In the genomic region with DNA sequence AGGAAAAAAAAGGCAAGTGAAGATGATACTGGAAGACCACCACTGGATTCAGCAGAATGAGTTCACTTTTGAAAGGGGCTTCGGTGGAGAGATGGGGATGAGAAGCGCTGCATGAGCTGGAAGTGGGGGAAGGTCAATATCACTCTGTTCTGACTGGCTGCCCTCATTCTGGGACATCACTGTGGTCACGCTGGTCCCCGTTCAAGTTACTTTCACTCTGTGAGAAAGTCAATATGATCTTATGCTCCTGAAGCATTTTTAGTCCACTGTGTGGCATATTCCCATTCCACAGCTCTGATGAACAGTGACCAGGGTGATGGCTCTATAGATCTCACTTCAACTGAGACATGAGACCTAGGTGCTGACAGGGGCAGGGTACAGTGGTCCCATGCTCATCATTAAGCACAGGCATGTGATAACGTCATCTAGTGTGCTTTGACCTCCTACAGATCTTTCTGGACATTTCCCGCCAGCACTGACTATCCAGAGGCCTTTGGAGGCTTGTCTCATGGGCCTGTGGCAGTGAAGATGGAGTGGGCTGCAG, we compare ENCODE assay signal across 13 cellular contexts. TPM values are rescaled to one million over a fixed set of nuclear protein-coding genes. Genes with fewer than 3 reads are reported as not detected.
DNase-seq lines count a peak whose midpoint lies in the region; ATAC-seq lines count a peak whose summit lies in the region.
"Had no signal": no experiment of that assay in that cellular context is flagged by ENCODE, and none has a peak within 500 bp of the region (broad histone marks: within the 10 kb centered on the region; RNA-seq: fewer than 3 reads in every experiment).

No MANE protein-coding gene starts in this region.

- H3K36me3 Mint-ChIP-seq in naive B cell: peaks cover 38 to 56% of the 10 kb centered on the region in 2 donors

- no peaks in the 10 kb centered on the region for H3K9me3 Mint-ChIP-seq in naive B cell

- H3K4me3 Mint-ChIP-seq in naive B cell: peak overlapping the region in 3 of 8 donors; percentile 34 to 51 (median 41)

- peak; percentile 22 for ATAC-seq in GM18861 (IDR thresholded peaks at IDR 0.05; ENCODE audit: unreplicated experiment)
- ATAC-seq in GM21619 (IDR thresholded peaks at IDR 0.05; ENCODE audit: unreplicated experiment): peak; percentile 19
- peak; percentile 8 for ATAC-seq in HG03442 (IDR thresholded peaks at IDR 0.05; ENCODE audit: unreplicated experiment)
- ATAC-seq in naive B cell (ENCODE audit: low read depth in 2 of 2): peak in 1 of 2 donors; percentile 29
- no peak for ATAC-seq in GM21526 (IDR thresholded peaks at IDR 0.05; ENCODE audit: low FRiP score, unreplicated experiment)

- peak overlapping the region; percentile 79 to 95 (median 91) for H3K27ac Mint-ChIP-seq in naive B cell

- DNase-seq in naive B cell: no peak
- no peak for DNase-seq in ecto neural progenitor cell (ENCODE audit: low spot score)
- DNase-seq in NCI-H1105 (lab: John Stamatoyannopoulos, UW): no peak
- DNase-seq in NCI-H1092 treated with DMSO at 0.1 percent for 48 hours (lab: John Stamatoyannopoulos, UW): no peak
- DNase-seq: GOT3; left ventricle myocardium superior; NCI-H2029; SHP77; stimulated activated CD4-positive, alpha-beta T cell treated with anti-CD3 and anti-CD28 coated beads, Interleukin-12 subunit alpha, Interleukin-12 subunit beta, amount 100 ng/mL, for 4 hours had no signal

- peaks cover 48 to 52% (median 49%) of the 10 kb centered on the region in 3 donors for H3K4me1 Mint-ChIP-seq in naive B cell

- H3K27me3 Mint-ChIP-seq in naive B cell: no peaks in the 10 kb centered on the region

RNA-seq across cellular contexts. Expression of a gene that starts 40.2 kb away (rescaled TPM):
- polyA plus RNA-seq in naive B cell (ENCODE audit: low read depth in 6 of 6): 100 to 1,000 TPM in 5 of 6 donors, 10 to 100 TPM in 1; 98.3 to 487 (median 158) TPM
